In the genomic region with DNA sequence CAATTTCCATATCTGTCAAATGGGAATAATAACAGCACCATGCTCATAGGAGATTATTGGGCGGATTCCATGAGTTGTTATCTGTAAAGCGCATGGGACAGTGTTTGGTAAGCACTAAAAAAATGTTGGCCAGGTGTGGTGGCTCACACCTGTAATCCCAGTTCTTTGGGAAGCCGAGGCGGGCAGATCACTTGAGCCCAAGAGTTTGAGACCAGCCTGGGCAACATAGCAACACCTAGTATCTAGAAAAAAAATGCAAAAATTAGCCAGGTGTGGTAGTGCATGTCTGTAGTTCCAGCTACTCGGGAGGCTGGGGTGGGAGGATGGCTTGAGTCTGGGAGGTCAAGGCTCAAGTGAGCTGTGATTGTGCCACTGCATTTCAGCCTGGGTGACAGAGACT, we compare ENCODE assay signal across 30 cellular contexts.
"Had no signal": no experiment of that assay in that cellular context is flagged by ENCODE, and none has a peak within 500 bp of the region (broad histone marks: within the 10 kb centered on the region; RNA-seq: fewer than 3 reads in every experiment).

No MANE protein-coding gene starts in this region.

- H2AFZ ChIP-seq: neural progenitor cell, parathyroid adenoma had no signal

- H3K4me3 Mint-ChIP-seq: naive B cell; naive thymus-derived CD8-positive, alpha-beta T cell; nephron; neural progenitor cell; stimulated activated memory B cell treated with anti-CD40 and anti-IgM and Interleukin-4, amounts not matched to agents 10 μg/mL and 1 μg/mL and 100 μg/mL, for 72 hours; stimulated activated naive CD8-positive, alpha-beta T cell treated with anti-CD3 and anti-CD28 coated beads, Interleukin-15, Interleukin-2, amounts not matched to agents 100 ng/mL and 50 ng/mL, for 24 hours; type B pancreatic cell had no signal

- H3K4me3 ChIP-seq: neural progenitor cell, ovary, psoas muscle, skin epidermis, smooth muscle cell, spleen, stomach, thoracic aorta, thyroid gland, tibial nerve, upper lobe of right lung, uterus had no signal

- H3K27ac Mint-ChIP-seq: neural progenitor cell; stimulated activated memory B cell treated with anti-CD40 and anti-IgM and Interleukin-4, amounts not matched to agents 10 μg/mL and 1 μg/mL and 100 μg/mL, for 72 hours; stimulated activated naive CD8-positive, alpha-beta T cell treated with anti-CD3 and anti-CD28 coated beads, Interleukin-15, Interleukin-2, amounts not matched to agents 100 ng/mL and 50 ng/mL, for 24 hours; type B pancreatic cell had no signal

- H3K4me1 ChIP-seq: psoas muscle, thyroid gland, tibial nerve, upper lobe of right lung, uterus had no signal

- H3K36me3 Mint-ChIP-seq: naive B cell; naive thymus-derived CD8-positive, alpha-beta T cell; neural progenitor cell; stimulated activated memory B cell treated with anti-CD40 and anti-IgM and Interleukin-4, amounts not matched to agents 10 μg/mL and 1 μg/mL and 100 μg/mL, for 72 hours; type B pancreatic cell had no signal

- H3K79me2 ChIP-seq: parathyroid adenoma had no signal

- H3K4me2 ChIP-seq: neural progenitor cell, smooth muscle cell had no signal

- H3K9me3 ChIP-seq: ovary, psoas muscle, spleen, thoracic aorta, thyroid gland, upper lobe of right lung, uterus had no signal

- H3K27me3 Mint-ChIP-seq: naive B cell; naive thymus-derived CD8-positive, alpha-beta T cell; progenitor cell of endocrine pancreas; stimulated activated memory B cell treated with anti-CD40 and anti-IgM and Interleukin-4, amounts not matched to agents 10 μg/mL and 1 μg/mL and 100 μg/mL, for 72 hours; stimulated activated naive CD8-positive, alpha-beta T cell treated with anti-CD3 and anti-CD28 coated beads, Interleukin-15, Interleukin-2, amounts not matched to agents 100 ng/mL and 50 ng/mL, for 24 hours; type B pancreatic cell had no signal

- H3K27ac ChIP-seq: neural progenitor cell, ovary, parathyroid adenoma, psoas muscle, skin epidermis, spleen, stomach, thoracic aorta, thyroid gland, tibial nerve, upper lobe of right lung, uterus had no signal

- H3K36me3 ChIP-seq: neural progenitor cell, ovary, spleen, stomach, thoracic aorta, thyroid gland, tibial nerve, upper lobe of right lung, uterus had no signal

- DNase-seq: naive B cell; naive thymus-derived CD8-positive, alpha-beta T cell; occipital lobe; ovary; posterior cingulate gyrus; psoas muscle; right cardiac atrium; spleen; stimulated activated CD4-positive, alpha-beta T cell treated with anti-CD3 and anti-CD28 coated beads, Interleukin-12 subunit alpha, Interleukin-12 subunit beta, amount 100 ng/mL, for 4 hours; stimulated activated CD4-positive, alpha-beta T cell treated with anti-CD3 and anti-CD28 coated beads, Interleukin-1b, Interleukin-23, amount 100 ng/mL, for 48 hours; stimulated activated CD4-positive, alpha-beta T cell treated with anti-CD3 and anti-CD28 coated beads, Interleukin-4, amount 100 ng/mL, for 1 hour; stimulated activated CD4-positive, alpha-beta T cell treated with anti-CD3 and anti-CD28 coated beads, Interleukin-4, amount 100 ng/mL, for 4 hours; stimulated activated CD8-positive, alpha-beta memory T cell treated with anti-CD3 and anti-CD28 coated beads, Interleukin-4, amount 100 ng/mL, for 48 hours; stimulated activated naive CD4-positive, alpha-beta T cell treated with Interleukin-2 at 50 U/mL for 16 hours; stomach; thyroid gland; upper lobe of right lung; uterus had no signal

- H3K27me3 ChIP-seq: neural progenitor cell, ovary, spleen, stomach, thyroid gland, tibial nerve, upper lobe of right lung, uterus had no signal

- ATAC-seq: naive thymus-derived CD8-positive, alpha-beta T cell; psoas muscle; right cardiac atrium; sciatic nerve; stimulated activated memory B cell treated with anti-CD40 and anti-IgM and Interleukin-4, amounts not matched to agents 10 μg/mL and 1 μg/mL and 100 μg/mL, for 72 hours; upper lobe of right lung had no signal

- H3K9me3 Mint-ChIP-seq: naive B cell; naive thymus-derived CD8-positive, alpha-beta T cell; nephron; neural progenitor cell; stimulated activated memory B cell treated with anti-CD40 and anti-IgM and Interleukin-4, amounts not matched to agents 10 μg/mL and 1 μg/mL and 100 μg/mL, for 72 hours; stimulated activated naive CD8-positive, alpha-beta T cell treated with anti-CD3 and anti-CD28 coated beads, Interleukin-15, Interleukin-2, amounts not matched to agents 100 ng/mL and 50 ng/mL, for 24 hours had no signal

- H3K9ac ChIP-seq: neural progenitor cell, parathyroid adenoma had no signal
